ENCODE assay signal across 1 cellular context in the genomic region with DNA sequence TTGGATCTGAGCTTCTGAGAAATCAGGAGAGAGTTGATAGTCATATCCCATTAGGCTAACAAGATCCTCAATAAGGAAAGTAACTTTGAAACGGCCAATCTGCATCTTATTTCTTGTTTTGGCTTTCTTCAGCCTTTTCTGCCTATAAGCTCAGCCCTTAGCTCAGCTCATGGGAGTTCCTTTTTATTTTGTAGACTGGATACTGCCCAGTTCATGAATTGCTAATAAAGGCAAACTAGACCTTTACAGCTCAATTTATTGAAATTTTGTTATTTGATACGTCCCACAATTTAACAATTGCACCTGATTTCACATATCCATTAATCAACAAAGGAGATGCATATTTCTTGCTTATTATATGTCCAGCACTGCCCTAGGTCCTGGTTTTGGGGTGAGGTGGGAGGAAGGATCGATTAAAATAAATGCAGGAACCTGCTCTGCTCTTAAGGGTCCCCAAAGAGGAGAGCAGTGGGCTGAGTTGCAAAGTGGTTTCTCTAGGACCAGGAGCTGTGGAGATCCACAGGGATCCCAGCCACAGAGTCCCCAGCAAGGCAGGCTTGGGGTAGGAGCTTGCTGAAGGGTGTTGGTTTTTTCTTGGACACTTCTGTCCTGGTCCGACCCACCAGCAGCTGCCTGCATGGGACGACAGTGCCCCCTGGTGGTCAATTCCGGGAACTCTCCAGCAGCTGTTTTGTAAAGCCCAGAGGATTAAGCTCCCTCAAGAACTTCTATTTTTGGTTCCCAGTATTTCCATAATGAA.
TF ChIP-seq lines count a peak whose summit lies in the region.

No MANE protein-coding gene starts in this region.

TF ChIP-seq in HEK293, 187 proteins besides CTCF, POLR2A, EP300 and RAD21 (continued from another document):
- TF ChIP-seq ZNF10 (tag by site-specific recombination; IDR thresholded peaks at IDR 0.05): peak; percentile 42; the same call in 1 of the 2 replicates
- no peak for TF ChIP-seq ZNF133 (tag by site-specific recombination; IDR thresholded peaks at IDR 0.05)
- TF ChIP-seq ZNF610 (tag by site-specific recombination; IDR thresholded peaks at IDR 0.05; ENCODE audit: borderline replicate concordance): no peak
- TF ChIP-seq ZNF248 (tag by site-specific recombination; IDR thresholded peaks at IDR 0.05): no peak
- no peak for TF ChIP-seq ZNF404 (tag by site-specific recombination; IDR thresholded peaks at IDR 0.05)
- TF ChIP-seq, protein P1, sequence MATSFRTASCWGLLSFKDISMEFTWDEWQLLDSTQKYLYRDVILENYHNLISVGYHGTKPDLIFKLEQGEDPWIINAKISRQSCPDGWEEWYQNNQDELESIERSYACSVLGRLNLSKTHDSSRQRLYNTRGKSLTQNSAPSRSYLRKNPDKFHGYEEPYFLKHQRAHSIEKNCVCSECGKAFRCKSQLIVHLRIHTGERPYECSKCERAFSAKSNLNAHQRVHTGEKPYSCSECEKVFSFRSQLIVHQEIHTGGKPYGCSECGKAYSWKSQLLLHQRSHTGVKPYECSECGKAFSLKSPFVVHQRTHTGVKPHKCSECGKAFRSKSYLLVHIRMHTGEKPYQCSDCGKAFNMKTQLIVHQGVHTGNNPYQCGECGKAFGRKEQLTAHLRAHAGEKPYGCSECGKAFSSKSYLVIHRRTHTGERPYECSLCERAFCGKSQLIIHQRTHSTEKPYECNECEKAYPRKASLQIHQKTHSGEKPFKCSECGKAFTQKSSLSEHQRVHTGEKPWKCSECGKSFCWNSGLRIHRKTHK (tag by site-specific recombination; IDR thresholded peaks at IDR 0.05): no peak
- TF ChIP-seq, protein P2, sequence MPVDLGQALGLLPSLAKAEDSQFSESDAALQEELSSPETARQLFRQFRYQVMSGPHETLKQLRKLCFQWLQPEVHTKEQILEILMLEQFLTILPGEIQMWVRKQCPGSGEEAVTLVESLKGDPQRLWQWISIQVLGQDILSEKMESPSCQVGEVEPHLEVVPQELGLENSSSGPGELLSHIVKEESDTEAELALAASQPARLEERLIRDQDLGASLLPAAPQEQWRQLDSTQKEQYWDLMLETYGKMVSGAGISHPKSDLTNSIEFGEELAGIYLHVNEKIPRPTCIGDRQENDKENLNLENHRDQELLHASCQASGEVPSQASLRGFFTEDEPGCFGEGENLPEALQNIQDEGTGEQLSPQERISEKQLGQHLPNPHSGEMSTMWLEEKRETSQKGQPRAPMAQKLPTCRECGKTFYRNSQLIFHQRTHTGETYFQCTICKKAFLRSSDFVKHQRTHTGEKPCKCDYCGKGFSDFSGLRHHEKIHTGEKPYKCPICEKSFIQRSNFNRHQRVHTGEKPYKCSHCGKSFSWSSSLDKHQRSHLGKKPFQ (tag by site-specific recombination; IDR thresholded peaks at IDR 0.05): no peak
- no peak for TF ChIP-seq ZNF596 (tag by site-specific recombination; IDR thresholded peaks at IDR 0.05)
- no peak for TF ChIP-seq ZNF132 (tag by site-specific recombination; IDR thresholded peaks at IDR 0.05; ENCODE audit: borderline replicate concordance)
- peak; percentile 38; the same call in 1 of the 2 replicates for TF ChIP-seq ZNF184 (tag by site-specific recombination; IDR thresholded peaks at IDR 0.05)
- peak; percentile 51 for TF ChIP-seq ZNF600 (tag by site-specific recombination; IDR thresholded peaks at IDR 0.05)
- TF ChIP-seq ZNF585B (tag by site-specific recombination; IDR thresholded peaks at IDR 0.05): no peak
- TF ChIP-seq SETDB1 (IDR thresholded peaks at IDR 0.05; ENCODE audit: insufficient read length, low read length): no peak
- no peak for TF ChIP-seq ZSCAN5A (tag by site-specific recombination; IDR thresholded peaks at IDR 0.05)
- peak; percentile 53; the same call in 1 of the 2 replicates for TF ChIP-seq ZNF121 (tag by site-specific recombination; IDR thresholded peaks at IDR 0.05)
- no peak for TF ChIP-seq ZNF76 (tag by site-specific recombination; IDR thresholded peaks at IDR 0.05; ENCODE audit: borderline replicate concordance, low read depth)
- no peak for TF ChIP-seq KLF9 (tag by site-specific recombination; IDR thresholded peaks at IDR 0.05; ENCODE audit: low read depth)
- TF ChIP-seq ZNF433 (tag by site-specific recombination; IDR thresholded peaks at IDR 0.05; ENCODE audit: low read depth): no peak
- peak; percentile 66; the same call in 1 of the 2 replicates for TF ChIP-seq ZNF2 (tag by site-specific recombination; IDR thresholded peaks at IDR 0.05)
- no peak for TF ChIP-seq PBX3 (CRISPR knock-in tag; IDR thresholded peaks at IDR 0.05)
- no peak for TF ChIP-seq ZNF19 (tag by site-specific recombination; IDR thresholded peaks at IDR 0.05; ENCODE audit: low read depth)
- TF ChIP-seq, protein P3, sequence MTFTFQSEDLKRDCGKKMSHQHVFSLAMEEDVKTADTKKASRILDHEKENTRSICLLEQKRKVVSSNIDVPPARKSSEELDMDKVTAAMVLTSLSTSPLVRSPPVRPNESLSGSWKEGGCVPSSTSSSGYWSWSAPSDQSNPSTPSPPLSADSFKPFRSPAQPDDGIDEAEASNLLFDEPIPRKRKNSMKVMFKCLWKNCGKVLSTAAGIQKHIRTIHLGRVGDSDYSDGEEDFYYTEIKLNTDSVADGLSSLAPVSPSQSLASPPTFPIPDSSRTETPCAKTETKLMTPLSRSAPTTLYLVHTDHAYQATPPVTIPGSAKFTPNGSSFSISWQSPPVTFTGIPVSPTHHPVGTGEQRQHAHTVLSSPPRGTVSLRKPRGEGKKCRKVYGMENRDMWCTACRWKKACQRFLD (tag by site-specific recombination; IDR thresholded peaks at IDR 0.05): no peak
- no peak for TF ChIP-seq FEZF1 (tag by site-specific recombination; IDR thresholded peaks at IDR 0.05)
- no peak for TF ChIP-seq ZNF571 (tag by site-specific recombination; IDR thresholded peaks at IDR 0.05)
- peak; percentile 39; the same call in 1 of the 2 replicates for TF ChIP-seq ZFP37 (tag by site-specific recombination; IDR thresholded peaks at IDR 0.05)
- no peak for TF ChIP-seq ZNF510 (tag by site-specific recombination; IDR thresholded peaks at IDR 0.05; ENCODE audit: insufficient replicate concordance)
- TF ChIP-seq ZNF362 (tag by site-specific recombination; IDR thresholded peaks at IDR 0.05): 0 out of 2 replicates have a peak, but pooled peaks have one; percentile 26
- TF ChIP-seq ZNF660 (tag by site-specific recombination; IDR thresholded peaks at IDR 0.05): peak; percentile 80
